ENCODE assay signal across 32 cellular contexts in genomic region chr21:32309906-32310460, GRCh38. TPM values are rescaled to one million over a fixed set of nuclear protein-coding genes. Genes with fewer than 3 reads are reported as not detected.
"Had no signal": no experiment of that assay in that cellular context is flagged by ENCODE, and none has a peak within 500 bp of the region (broad histone marks: within the 10 kb centered on the region; RNA-seq: fewer than 3 reads in every experiment).

No MANE protein-coding gene starts in this region.

- H3K9me3 ChIP-seq: body of pancreas, colonic mucosa, esophagus squamous epithelium, gastroesophageal sphincter, heart right ventricle had no signal

- ATAC-seq: activated T-cell treated with anti-CD3 and anti-CD28 coated beads, Interleukin-2, amount 50 U/mL, for 4 hours; activated T-helper 17 cell treated with anti-CD3 and anti-CD28 coated beads, Interleukin-2, amount 50 U/mL, for 72 hours; body of pancreas; gastroesophageal sphincter; heart right ventricle had no signal

- H3K27ac Mint-ChIP-seq: activated CD4-positive, alpha-beta memory T cell treated with anti-CD3 and anti-CD28 coated beads, Interleukin-2, amount 10 ng/mL, durations not matched to agents 7 days and 5 days; activated CD4-positive, alpha-beta T cell treated with anti-CD3 and anti-CD28 coated beads, Interleukin-2, amount 10 ng/mL, durations not matched to agents 7 days and 5 days; activated T-helper 17 cell treated with anti-CD3 and anti-CD28 coated beads, Interleukin-2, amount 50 U/mL, for 72 hours had no signal

- H3K4me1 Mint-ChIP-seq: activated CD4-positive, alpha-beta memory T cell treated with anti-CD3 and anti-CD28 coated beads, Interleukin-2, amount 10 ng/mL, durations not matched to agents 7 days and 5 days; activated CD4-positive, alpha-beta T cell treated with anti-CD3 and anti-CD28 coated beads, Interleukin-2, amount 10 ng/mL, durations not matched to agents 7 days and 5 days; activated T-helper 17 cell treated with anti-CD3 and anti-CD28 coated beads, Interleukin-2, amount 50 U/mL, for 72 hours had no signal

- H3K27me3 Mint-ChIP-seq: activated CD4-positive, alpha-beta memory T cell treated with anti-CD3 and anti-CD28 coated beads, Interleukin-2, amount 10 ng/mL, durations not matched to agents 7 days and 5 days; activated CD4-positive, alpha-beta T cell treated with anti-CD3 and anti-CD28 coated beads, Interleukin-2, amount 10 ng/mL, durations not matched to agents 7 days and 5 days; activated naive CD8-positive, alpha-beta T cell; activated T-helper 17 cell treated with anti-CD3 and anti-CD28 coated beads, Interleukin-2, amount 50 U/mL, for 72 hours had no signal

- H3K36me3 ChIP-seq: colonic mucosa had no signal

- H3K27ac ChIP-seq: body of pancreas, colonic mucosa, epithelial cell of prostate, esophagus squamous epithelium, gastroesophageal sphincter, heart right ventricle had no signal

- H3K27me3 ChIP-seq: body of pancreas, colonic mucosa, esophagus squamous epithelium, gastroesophageal sphincter, heart right ventricle had no signal

- H3K4me1 ChIP-seq: body of pancreas, colonic mucosa, esophagus squamous epithelium, gastroesophageal sphincter had no signal

- H3K4me3 Mint-ChIP-seq: activated CD4-positive, alpha-beta memory T cell treated with anti-CD3 and anti-CD28 coated beads, Interleukin-2, amount 10 ng/mL, durations not matched to agents 7 days and 5 days; activated CD4-positive, alpha-beta T cell treated with anti-CD3 and anti-CD28 coated beads, Interleukin-2, amount 10 ng/mL, durations not matched to agents 7 days and 5 days; activated naive CD8-positive, alpha-beta T cell; activated T-cell treated with anti-CD3 and anti-CD28 coated beads, Interleukin-2, amount 50 U/mL, for 4 hours; activated T-helper 17 cell treated with anti-CD3 and anti-CD28 coated beads, Interleukin-2, amount 50 U/mL, for 72 hours had no signal

- H3K9me3 Mint-ChIP-seq: activated CD4-positive, alpha-beta memory T cell treated with anti-CD3 and anti-CD28 coated beads, Interleukin-2, amount 10 ng/mL, durations not matched to agents 7 days and 5 days; activated CD4-positive, alpha-beta T cell treated with anti-CD3 and anti-CD28 coated beads, Interleukin-2, amount 10 ng/mL, durations not matched to agents 7 days and 5 days; activated T-cell treated with anti-CD3 and anti-CD28 coated beads, Interleukin-2, amount 50 U/mL, for 4 hours; activated T-helper 17 cell treated with anti-CD3 and anti-CD28 coated beads, Interleukin-2, amount 50 U/mL, for 72 hours had no signal

- DNase-seq: activated CD4-positive, alpha-beta memory T cell treated with anti-CD3 and anti-CD28 coated beads, Interleukin-2, amount 10 ng/mL, durations not matched to agents 7 days and 5 days; activated CD4-positive, alpha-beta T cell treated with anti-CD3 and anti-CD28 coated beads for 4 hours; activated CD4-positive, alpha-beta T cell treated with anti-CD3 and anti-CD28 coated beads, Interleukin-2, amount 10 ng/mL, durations not matched to agents 7 days and 5 days; activated CD4-positive, alpha-beta T cell treated with anti-CD3 and anti-CD28 coated beads, Interleukin-2, amount 50 U/mL, for 4 hours; activated CD4-positive, CD25-positive, alpha-beta regulatory T cell; activated CD4-positive, CD25-positive, alpha-beta regulatory T cell treated with anti-CD3 and anti-CD28 coated beads, Interleukin-2, amount 50 U/mL, for 72 hours; activated effector memory CD4-positive, alpha-beta T cell treated with Interleukin-2 at 50 U/mL for 16 hours; activated gamma-delta T cell treated with Interleukin-2 at 50 U/mL for 16 hours; activated naive CD4-positive, alpha-beta T cell treated with anti-CD3 and anti-CD28 coated beads, Interleukin-2, amount 50 U/mL, for 16 hours; activated naive CD4-positive, alpha-beta T cell treated with Interleukin-2 at 50 U/mL for 16 hours; activated T-cell treated with anti-CD3 and anti-CD28 coated beads, Interleukin-2, amount 50 U/mL, for 4 hours; amniotic stem cell; aorta; body of pancreas; central memory CD4-positive, alpha-beta T cell; cerebellar nuclear complex; effector CD8-positive, alpha-beta T cell; esophagus squamous epithelium; foreskin melanocyte; heart right ventricle; T-helper 2 cell had no signal

- H3K4me3 ChIP-seq: body of pancreas, colonic mucosa, esophagus squamous epithelium, gastroesophageal sphincter, heart right ventricle had no signal

RNA-seq across cellular contexts. Expression of gene MRAP, which starts 11.3 kb away (rescaled TPM):
- total RNA-seq: activated CD4-positive, alpha-beta memory T cell treated with anti-CD3 and anti-CD28 coated beads, Interleukin-2, amount 10 ng/mL, durations not matched to agents 7 days and 5 days; activated CD4-positive, alpha-beta T cell treated with anti-CD3 and anti-CD28 coated beads, Interleukin-2, amount 10 ng/mL, durations not matched to agents 7 days and 5 days; activated T-cell treated with anti-CD3 and anti-CD28 coated beads, Interleukin-2, amount 50 U/mL, for 4 hours; activated T-helper 17 cell treated with anti-CD3 and anti-CD28 coated beads, Interleukin-2, amount 50 U/mL, for 72 hours; colonic mucosa; dermis microvascular lymphatic vessel endothelial cell; endothelial cell of umbilical vein; fibroblast of villous mesenchyme; gastroesophageal sphincter; glomerular endothelial cell; T-helper 1 cell treated with Interleukin-12 subunit alpha and Interleukin-12 subunit beta and Interleukin-4 antibody, amounts not matched to agents 30 ng/mL and 1 ng/mL, for 36 hours had no signal
- polyA plus RNA-seq: endothelial cell of umbilical vein, fibroblast of lung had no signal
